9 cellular contexts compared by ENCODE assay signal in the genomic region with DNA sequence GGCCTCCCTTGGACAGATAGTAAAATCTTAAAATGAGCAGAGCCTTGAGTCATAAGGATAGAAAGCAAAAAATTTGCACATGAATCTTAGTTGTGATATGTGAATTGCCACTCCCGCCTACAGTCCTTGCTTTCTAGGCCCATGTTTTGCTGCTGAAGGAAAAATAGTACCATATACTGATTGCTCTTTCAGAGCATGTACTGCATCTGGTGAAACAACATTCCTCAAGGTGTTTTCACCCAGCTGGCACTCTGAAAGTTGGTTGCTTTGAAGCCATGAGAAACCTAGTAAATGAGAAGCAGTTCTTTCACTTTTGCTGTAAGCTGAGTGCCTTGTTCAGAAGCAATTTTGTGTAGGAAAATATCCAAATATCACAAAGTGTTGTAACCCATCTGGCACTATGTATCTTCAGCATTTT. TPM values are rescaled to one million over a fixed set of nuclear protein-coding genes. Genes with fewer than 3 reads are reported as not detected.
DNase-seq lines count a peak whose midpoint lies in the region; ATAC-seq, FAIRE-seq and TF ChIP-seq lines count a peak whose summit lies in the region.
"Had no signal": no experiment of that assay in that cellular context is flagged by ENCODE, and none has a peak within 500 bp of the region (broad histone marks: within the 10 kb centered on the region; RNA-seq: fewer than 3 reads in every experiment).

No MANE protein-coding gene starts in this region.

- H3K27ac ChIP-seq in coronary artery (peak overlapping the region; percentile 69 to 72), HepG2 (ENCODE audit: extremely low read length, insufficient read depth, low read length) (no peak overlapping the region)
- H3K27ac ChIP-seq: thyroid gland had no signal

- no peak for TF ChIP-seq POLR2A in HepG2 (IDR thresholded peaks at IDR 0.05; ENCODE audit: insufficient read depth in 1 of 2, low read depth in 2 of 2, low read length in 2 of 2)

- no peak for TF ChIP-seq RAD21 in HepG2 (CRISPR knock-in tag; IDR thresholded peaks at IDR 0.05)

- CTCF ChIA-PET in HepG2 (lab: Yijun Ruan, JAX; ENCODE audit: low intra/inter-chr PET ratio, low total read pairs): no interaction called here

- peaks cover 8 to 53% of the 10 kb centered on the region in 2 experiments for H3K36me3 ChIP-seq in HepG2 (replicated peaks in 1 of 2; ENCODE audit: control insufficient read depth in 1 of 2, insufficient read depth in 2 of 2, low read length in 2 of 2)

- TF ChIP-seq CTCF in coronary artery (IDR thresholded peaks at IDR 0.05): no peak
- no peak for TF ChIP-seq CTCF in HepG2 (CRISPR knock-in tag; IDR thresholded peaks at IDR 0.05)

- no peaks in the 10 kb centered on the region for H3K9me3 ChIP-seq in HepG2 (ENCODE audit: low read length)
- H3K9me3 ChIP-seq: thyroid gland had no signal

- H2AFZ ChIP-seq in HepG2 (ENCODE audit: low read length): no peak overlapping the region

- POLR2A ChIA-PET in HepG2 (lab: Yijun Ruan, JAX): no interaction called here

- no peak for FAIRE-seq in HepG2 (lab: Jason Lieb, UNC)

- 96% methylated on average over 1 of the region's 1 CpG for WGBS in HepG2 (ENCODE audit: low lambda C conversion rate)

- TF ChIP-seq EP300 in HepG2 (IDR thresholded peaks at IDR 0.05; ENCODE audit: low read depth in 2 of 2, low read length in 2 of 2) (no peak), HepG2 (CRISPR knock-in tag; IDR thresholded peaks at IDR 0.05; ENCODE audit: borderline replicate concordance) (no peak)

- no TSS peak for BruUV-seq in HepG2 (replicated peaks; lab: Mats Ljungman, UMichigan)

- peak overlapping the region; percentile 19 for H3K4me3 ChIP-seq in coronary artery
- no peak overlapping the region for H3K4me3 ChIP-seq in HepG2 (replicated peaks in 1 of 3; ENCODE audit: insufficient read depth in 1 of 3, low read depth in 2 of 3, low read length in 3 of 3)
- H3K4me3 ChIP-seq: thyroid gland had no signal

- no peak overlapping the region for H3K9ac ChIP-seq in HepG2 (ENCODE audit: insufficient read depth, low read depth, low read length)

- DNase-seq in AG20443 (ENCODE audit: low spot score) (peak; percentile 24), coronary artery (ENCODE audit: low spot score) (no peak), HepG2 (ENCODE audit: low spot score) (no peak), G401 (ENCODE audit: low spot score) (no peak), NCI-H526 (lab: John Stamatoyannopoulos, UW) (no peak), Ammon's horn (ENCODE audit: low spot score) (no peak)

- intact Hi-C loops in HepG2 (cut with micrococcal nuclease; ENCODE audit: unreplicated experiment): no loop called here

- H3K4me2 ChIP-seq in HepG2 (ENCODE audit: low read depth, low read length): no peak overlapping the region

- no peaks in the 10 kb centered on the region for H3K4me1 ChIP-seq in HepG2 (ENCODE audit: insufficient read depth, low read length)
- H3K4me1 ChIP-seq: thyroid gland had no signal

- peaks cover 11% of the 10 kb centered on the region for H3K79me2 ChIP-seq in HepG2 (ENCODE audit: insufficient read depth, low read length)

- 0 out of 2 replicates have a peak, but pooled peaks cover 3% of the 10 kb centered on the region for H4K20me1 ChIP-seq in HepG2 (ENCODE audit: insufficient read depth, low read length)

- peak; percentile 73 for ATAC-seq in GM19372 (IDR thresholded peaks at IDR 0.05; ENCODE audit: low read depth, unreplicated experiment)
- peak; percentile 69 for ATAC-seq in HG03135 (IDR thresholded peaks at IDR 0.05; ENCODE audit: unreplicated experiment)
- no peak for ATAC-seq in HepG2

- in situ Hi-C loops in HepG2 (cut with HindIII; ENCODE audit: extremely low pct_ligation_motif_present, low pct_unique_long_range_greater_than_20kb): no loop called here
- in situ Hi-C loops in G401 (cut with HindIII; ENCODE audit: low sequenced_read_pairs): no loop called here

- H3K27me3 ChIP-seq in HepG2 (ENCODE audit: control insufficient read depth in 1 of 2, insufficient read depth in 2 of 2, low read length in 2 of 2): no peaks in the 10 kb centered on the region
- H3K27me3 ChIP-seq: thyroid gland had no signal

RNA-seq across cellular contexts. Expression of a gene that starts 10.3 kb away (rescaled TPM):
- 17.0 and 21.6 TPM in 2 replicates for total RNA-seq in HepG2 (2016; rRNA removed; fragmentation: Illumina TruSeq; extraction: Trizol)
- 2.6 and 3.0 TPM in 2 replicates for total RNA-seq in HepG2 (2016; cell fraction: cytosol; rRNA removed; fragmentation: Illumina TruSeq; extraction: Trizol; ENCODE audit: low read depth)
- 16.5 and 19.6 TPM in 2 replicates for total RNA-seq in HepG2 (2016; cell fraction: insoluble cytoplasmic fraction; rRNA removed; fragmentation: Illumina TruSeq; extraction: Trizol)
- total RNA-seq in HepG2 (2016; cell fraction: membrane; rRNA removed; fragmentation: Illumina TruSeq; extraction: Trizol): 8.6 and 9.4 TPM in 2 replicates
- total RNA-seq in HepG2 (2016; cell fraction: nucleus; rRNA removed; fragmentation: Illumina TruSeq; extraction: Trizol): 12.6 and 14.0 TPM in 2 replicates
- 5.0 and 5.5 TPM in 2 replicates for polyA plus RNA-seq in HepG2 (2011; rRNA removed)
- 4.0 and 4.1 TPM in 2 replicates for polyA plus RNA-seq in HepG2 (2011; cell fraction: cytosol; rRNA removed)
- 3.6 and 5.0 TPM in 2 replicates for polyA plus RNA-seq in HepG2 (2011; cell fraction: nucleus; rRNA removed)
- 8.7 and 9.4 TPM in 2 replicates for polyA plus RNA-seq in HepG2 (2012)
- polyA plus RNA-seq in HepG2 (2016; cell fraction: cytosol; fragmentation: Illumina TruSeq; extraction: Trizol; ENCODE audit: low read depth): 1.9 and 2.3 TPM in 2 replicates
- polyA plus RNA-seq in HepG2 (2016; cell fraction: insoluble cytoplasmic fraction; fragmentation: Illumina TruSeq; extraction: Trizol; ENCODE audit: low read depth): 16.3 and 19.6 TPM in 2 replicates
- 4.0 and 4.9 TPM in 2 replicates for polyA plus RNA-seq in HepG2 (2016; cell fraction: membrane; fragmentation: Illumina TruSeq; extraction: Trizol; ENCODE audit: low read depth)
- 10.8 and 11.4 TPM in 2 replicates for polyA plus RNA-seq in HepG2 (2016; cell fraction: nucleus; fragmentation: Illumina TruSeq; extraction: Trizol; ENCODE audit: insufficient read depth, low read depth)
- 2.0 and 2.9 TPM in 2 replicates for polyA minus RNA-seq in HepG2 (2011; rRNA and poly(A)+ RNA removed; ENCODE audit: low replicate concordance)
- 4.0 and 4.6 TPM in 2 replicates for polyA minus RNA-seq in HepG2 (2011; cell fraction: cytosol; rRNA and poly(A)+ RNA removed)
- 10.6 and 19.1 TPM in 2 replicates for polyA minus RNA-seq in HepG2 (2011; cell fraction: nucleus; rRNA and poly(A)+ RNA removed)
- 10.7 and 20.7 TPM in 2 replicates for total RNA-seq in G401 (2014; rRNA removed; shearing (Covaris generic))

RNA-seq across cellular contexts. Expression of a gene that starts 23.4 kb away (rescaled TPM):
- total RNA-seq in HepG2 (2016; rRNA removed; fragmentation: Illumina TruSeq; extraction: Trizol): 0.95 and 1.9 TPM in 2 replicates
- total RNA-seq in HepG2 (2016; cell fraction: cytosol; rRNA removed; fragmentation: Illumina TruSeq; extraction: Trizol; ENCODE audit: low read depth): 2.9 and 3.9 TPM in 2 replicates
- total RNA-seq in HepG2 (2016; cell fraction: insoluble cytoplasmic fraction; rRNA removed; fragmentation: Illumina TruSeq; extraction: Trizol): 0.40 and 1.9 TPM in 2 replicates
- total RNA-seq in HepG2 (2016; cell fraction: membrane; rRNA removed; fragmentation: Illumina TruSeq; extraction: Trizol): 1.9 and 2.8 TPM in 2 replicates
- 3.1 and 4.5 TPM in 2 replicates for total RNA-seq in HepG2 (2016; cell fraction: nucleus; rRNA removed; fragmentation: Illumina TruSeq; extraction: Trizol)
- polyA plus RNA-seq in HepG2 (2011; rRNA removed): 0.73 and 1.1 TPM in 2 replicates
- 0.30 and 0.41 TPM in 2 replicates for polyA plus RNA-seq in HepG2 (2011; cell fraction: cytosol; rRNA removed)
- polyA plus RNA-seq in HepG2 (2011; cell fraction: nucleus; rRNA removed): 2.7 and 2.9 TPM in 2 replicates
- polyA plus RNA-seq in HepG2 (2012): 0.80 and 0.83 TPM in 2 replicates
- polyA plus RNA-seq in HepG2 (2016; cell fraction: cytosol; fragmentation: Illumina TruSeq; extraction: Trizol; ENCODE audit: low read depth): 0.42 and 0.46 TPM in 2 replicates
- 0.25 and 0.74 TPM in 2 replicates for polyA plus RNA-seq in HepG2 (2016; cell fraction: insoluble cytoplasmic fraction; fragmentation: Illumina TruSeq; extraction: Trizol; ENCODE audit: low read depth)
- polyA plus RNA-seq in HepG2 (2016; cell fraction: membrane; fragmentation: Illumina TruSeq; extraction: Trizol; ENCODE audit: low read depth): 0.38 and 0.41 TPM in 2 replicates
- polyA plus RNA-seq in HepG2 (2016; cell fraction: nucleus; fragmentation: Illumina TruSeq; extraction: Trizol; ENCODE audit: insufficient read depth, low read depth): 4.3 and 6.9 TPM in 2 replicates
- polyA minus RNA-seq in HepG2 (2011; rRNA and poly(A)+ RNA removed; ENCODE audit: low replicate concordance): 1.2 TPM in 1 of 2 replicates, not detected in the other
- 0.35 TPM in 1 of 2 replicates, not detected in the other for polyA minus RNA-seq in HepG2 (2011; cell fraction: cytosol; rRNA and poly(A)+ RNA removed)
- polyA minus RNA-seq in HepG2 (2011; cell fraction: nucleus; rRNA and poly(A)+ RNA removed): 7.2 and 8.8 TPM in 2 replicates
- total RNA-seq in G401 (2014; rRNA removed; shearing (Covaris generic)): 0.34 and 0.80 TPM in 2 replicates

RNA-seq across cellular contexts. Expression of a gene that starts 27.6 kb away (rescaled TPM):
- 9.0 and 15.5 TPM in 2 replicates for total RNA-seq in HepG2 (2016; rRNA removed; fragmentation: Illumina TruSeq; extraction: Trizol)
- total RNA-seq in HepG2 (2016; cell fraction: cytosol; rRNA removed; fragmentation: Illumina TruSeq; extraction: Trizol; ENCODE audit: low read depth): 1.6 and 1.7 TPM in 2 replicates
- total RNA-seq in HepG2 (2016; cell fraction: insoluble cytoplasmic fraction; rRNA removed; fragmentation: Illumina TruSeq; extraction: Trizol): 7.5 and 14.7 TPM in 2 replicates
- total RNA-seq in HepG2 (2016; cell fraction: membrane; rRNA removed; fragmentation: Illumina TruSeq; extraction: Trizol): 5.4 and 5.8 TPM in 2 replicates
- 19.8 and 23.6 TPM in 2 replicates for total RNA-seq in HepG2 (2016; cell fraction: nucleus; rRNA removed; fragmentation: Illumina TruSeq; extraction: Trizol)
- polyA plus RNA-seq in HepG2 (2011; rRNA removed): 12.1 and 13.1 TPM in 2 replicates
- 7.2 and 9.6 TPM in 2 replicates for polyA plus RNA-seq in HepG2 (2011; cell fraction: cytosol; rRNA removed)
- polyA plus RNA-seq in HepG2 (2011; cell fraction: nucleus; rRNA removed): 7.8 and 9.0 TPM in 2 replicates
- polyA plus RNA-seq in HepG2 (2012): 10.5 and 13.4 TPM in 2 replicates
- 0.84 and 0.86 TPM in 2 replicates for polyA plus RNA-seq in HepG2 (2016; cell fraction: cytosol; fragmentation: Illumina TruSeq; extraction: Trizol; ENCODE audit: low read depth)
- polyA plus RNA-seq in HepG2 (2016; cell fraction: insoluble cytoplasmic fraction; fragmentation: Illumina TruSeq; extraction: Trizol; ENCODE audit: low read depth): 7.6 and 8.5 TPM in 2 replicates
- 2.5 and 2.6 TPM in 2 replicates for polyA plus RNA-seq in HepG2 (2016; cell fraction: membrane; fragmentation: Illumina TruSeq; extraction: Trizol; ENCODE audit: low read depth)
- polyA plus RNA-seq in HepG2 (2016; cell fraction: nucleus; fragmentation: Illumina TruSeq; extraction: Trizol; ENCODE audit: insufficient read depth, low read depth): 21.1 and 22.3 TPM in 2 replicates
- polyA minus RNA-seq in HepG2 (2011; rRNA and poly(A)+ RNA removed; ENCODE audit: low replicate concordance): 9.2 and 31.7 TPM in 2 replicates
- 11.3 and 12.7 TPM in 2 replicates for polyA minus RNA-seq in HepG2 (2011; cell fraction: cytosol; rRNA and poly(A)+ RNA removed)
- 16.4 and 17.3 TPM in 2 replicates for polyA minus RNA-seq in HepG2 (2011; cell fraction: nucleus; rRNA and poly(A)+ RNA removed)
- total RNA-seq in G401 (2014; rRNA removed; shearing (Covaris generic)): 7.7 and 10.5 TPM in 2 replicates

RNA-seq across cellular contexts. Expression of a gene that starts 51.3 kb away (rescaled TPM):
- 109 and 153 TPM in 2 replicates for total RNA-seq in HepG2 (2016; rRNA removed; fragmentation: Illumina TruSeq; extraction: Trizol)
- 16.7 and 23.9 TPM in 2 replicates for total RNA-seq in HepG2 (2016; cell fraction: cytosol; rRNA removed; fragmentation: Illumina TruSeq; extraction: Trizol; ENCODE audit: low read depth)
- total RNA-seq in HepG2 (2016; cell fraction: insoluble cytoplasmic fraction; rRNA removed; fragmentation: Illumina TruSeq; extraction: Trizol): 110 and 144 TPM in 2 replicates
- 101 and 104 TPM in 2 replicates for total RNA-seq in HepG2 (2016; cell fraction: membrane; rRNA removed; fragmentation: Illumina TruSeq; extraction: Trizol)
- total RNA-seq in HepG2 (2016; cell fraction: nucleus; rRNA removed; fragmentation: Illumina TruSeq; extraction: Trizol): 61.8 and 62.9 TPM in 2 replicates
- polyA plus RNA-seq in HepG2 (2011; rRNA removed): 65.1 and 76.8 TPM in 2 replicates
- 36.3 and 48.4 TPM in 2 replicates for polyA plus RNA-seq in HepG2 (2011; cell fraction: cytosol; rRNA removed)
- polyA plus RNA-seq in HepG2 (2011; cell fraction: nucleus; rRNA removed): 25.4 and 34.0 TPM in 2 replicates
- 69.0 and 81.6 TPM in 2 replicates for polyA plus RNA-seq in HepG2 (2012)
- 22.4 and 31.8 TPM in 2 replicates for polyA plus RNA-seq in HepG2 (2016; cell fraction: cytosol; fragmentation: Illumina TruSeq; extraction: Trizol; ENCODE audit: low read depth)
- polyA plus RNA-seq in HepG2 (2016; cell fraction: insoluble cytoplasmic fraction; fragmentation: Illumina TruSeq; extraction: Trizol; ENCODE audit: low read depth): 189 TPM in 2 replicates
- 89.4 and 100 TPM in 2 replicates for polyA plus RNA-seq in HepG2 (2016; cell fraction: membrane; fragmentation: Illumina TruSeq; extraction: Trizol; ENCODE audit: low read depth)
- 119 and 121 TPM in 2 replicates for polyA plus RNA-seq in HepG2 (2016; cell fraction: nucleus; fragmentation: Illumina TruSeq; extraction: Trizol; ENCODE audit: insufficient read depth, low read depth)
- 14.9 and 54.2 TPM in 2 replicates for polyA minus RNA-seq in HepG2 (2011; rRNA and poly(A)+ RNA removed; ENCODE audit: low replicate concordance)
- polyA minus RNA-seq in HepG2 (2011; cell fraction: cytosol; rRNA and poly(A)+ RNA removed): 85.6 and 86.5 TPM in 2 replicates
- polyA minus RNA-seq in HepG2 (2011; cell fraction: nucleus; rRNA and poly(A)+ RNA removed): 61.7 and 75.2 TPM in 2 replicates
- total RNA-seq in G401 (2014; rRNA removed; shearing (Covaris generic)): 67.9 and 71.6 TPM in 2 replicates
